ENCODE assay signal across 19 cellular contexts in the genomic region with DNA sequence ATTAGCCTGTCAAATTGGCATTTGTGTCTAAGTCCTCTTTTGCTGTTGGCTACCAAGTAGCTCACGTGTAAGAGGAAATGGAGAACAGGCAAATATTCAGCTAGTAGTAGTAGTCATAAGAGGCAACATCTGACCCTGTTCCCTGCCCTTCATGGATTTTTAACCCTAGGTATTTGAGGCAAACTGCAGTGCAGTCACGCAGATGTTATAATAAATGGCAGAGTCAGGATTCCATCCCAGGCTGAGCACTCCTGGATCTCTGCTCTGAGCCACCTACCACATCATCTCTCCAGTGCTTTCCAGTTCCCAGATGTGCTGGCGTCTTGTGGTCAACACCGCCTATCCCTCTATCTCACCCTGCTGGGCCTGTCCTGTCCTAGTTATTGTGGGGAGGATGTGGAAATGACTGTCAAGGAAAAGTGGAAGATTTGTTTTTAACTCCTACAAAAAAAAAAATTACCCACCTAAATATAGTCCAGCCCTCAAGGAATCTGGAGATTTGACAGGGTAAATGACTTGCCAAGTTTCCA.
"Had no signal": no experiment of that assay in that cellular context is flagged by ENCODE, and none has a peak within 500 bp of the region (broad histone marks: within the 10 kb centered on the region; RNA-seq: fewer than 3 reads in every experiment).

No MANE protein-coding gene starts in this region.

- H3K9me3 ChIP-seq: left ventricle myocardium inferior, prostate gland, right lobe of liver, testis, upper lobe of left lung had no signal

- H3K4me2 ChIP-seq: hepatocyte had no signal

- DNase-seq: activated CD4-positive, alpha-beta memory T cell treated with anti-CD3 and anti-CD28 coated beads for 36 hours; activated gamma-delta T cell; activated T-cell treated with anti-CD3 and anti-CD28 coated beads, Interleukin-2, amount 50 U/mL, for 4 hours; brain microvascular endothelial cell; effector memory CD4-positive, alpha-beta T cell; left ventricle myocardium inferior; naive thymus-derived CD8-positive, alpha-beta T cell; occipital lobe; right lobe of liver; stimulated activated CD4-positive, alpha-beta T cell treated with anti-CD3 and anti-CD28 coated beads, Interleukin-1b, Interleukin-23, amount 100 ng/mL, for 48 hours; stimulated activated naive CD8-positive, alpha-beta T cell treated with anti-CD3 and anti-CD28 coated beads, Interleukin-15, amount 100 ng/mL, for 72 hours; T-cell; T1000; testis; upper lobe of left lung had no signal

- H3K27me3 ChIP-seq: brain microvascular endothelial cell, hepatocyte, right lobe of liver, testis, upper lobe of left lung had no signal

- H3K4me3 ChIP-seq: hepatocyte, left ventricle myocardium inferior, prostate gland, right lobe of liver, SK-N-MC, testis, upper lobe of left lung had no signal

- H3K27ac ChIP-seq: brain microvascular endothelial cell, hepatocyte, left ventricle myocardium inferior, prostate gland, right lobe of liver, SK-N-MC, testis, upper lobe of left lung had no signal

- H3K4me1 ChIP-seq: left ventricle myocardium inferior, prostate gland, right lobe of liver, testis, upper lobe of left lung had no signal

- H3K36me3 ChIP-seq: brain microvascular endothelial cell, left ventricle myocardium inferior, prostate gland, right lobe of liver, upper lobe of left lung had no signal

- FAIRE-seq: keratinocyte had no signal

- H2AFZ ChIP-seq: hepatocyte had no signal

- ATAC-seq: activated T-cell treated with anti-CD3 and anti-CD28 coated beads, Interleukin-2, amount 50 U/mL, for 4 hours; naive thymus-derived CD8-positive, alpha-beta T cell; right lobe of liver; stimulated activated naive CD8-positive, alpha-beta T cell treated with anti-CD3 and anti-CD28 coated beads, Interleukin-15, amount 100 ng/mL, for 72 hours; T-cell had no signal
